Comparison of ENCODE assay signal across 26 cellular contexts in genomic region chr13:96849091-96849490, GRCh38.
"Had no signal": no experiment of that assay in that cellular context is flagged by ENCODE, and none has a peak within 500 bp of the region (broad histone marks: within the 10 kb centered on the region; RNA-seq: fewer than 3 reads in every experiment).

No MANE protein-coding gene starts in this region.

- ATAC-seq: stimulated activated effector memory CD8-positive, alpha-beta T cell treated with anti-CD3 and anti-CD28 coated beads, Interleukin-12 subunit alpha, Interleukin-12 subunit beta, amount 100 ng/mL, for 72 hours; stimulated activated memory B cell treated with anti-CD40 and anti-IgM and Interleukin-4, amounts not matched to agents 10 μg/mL and 1 μg/mL and 100 μg/mL, for 72 hours; stimulated activated naive B cell treated with anti-CD40 and anti-IgM and Interleukin-4, amounts not matched to agents 10 μg/mL and 1 μg/mL and 100 μg/mL, for 72 hours; stimulated activated naive CD8-positive, alpha-beta T cell treated with anti-CD3 and anti-CD28 coated beads, Interleukin-15, amount 100 ng/mL, for 72 hours; stimulated activated naive CD8-positive, alpha-beta T cell treated with anti-CD3 and anti-CD28 coated beads, Interleukin-15, Interleukin-2, amounts not matched to agents 100 U/mL and 50 U/mL, for 24 hours had no signal

- DNase-seq: stimulated activated CD4-positive, alpha-beta T cell treated with anti-CD3 and anti-CD28 coated beads, Interleukin-2, amount 100 ng/mL, for 48 hours; stimulated activated CD4-positive, alpha-beta T cell treated with anti-CD3 and anti-CD28 coated beads, Interleukin-4, amount 100 ng/mL, for 1 hour; stimulated activated CD4-positive, alpha-beta T cell treated with anti-CD3 and anti-CD28 coated beads, Interleukin-4, amount 100 ng/mL, for 24 hours; stimulated activated CD4-positive, alpha-beta T cell treated with anti-CD3 and anti-CD28 coated beads, Interleukin-4, amount 100 ng/mL, for 4 hours; stimulated activated CD8-positive, alpha-beta memory T cell treated with anti-CD3 and anti-CD28 coated beads, Interleukin-4, amount 100 ng/mL, for 48 hours; stimulated activated naive B cell treated with anti-CD40 and anti-IgM and Interleukin-4, amounts not matched to agents 10 μg/mL and 1 μg/mL and 100 μg/mL, for 72 hours; stimulated activated naive CD4-positive, alpha-beta T cell; stimulated activated naive CD4-positive, alpha-beta T cell treated with Interleukin-2 at 50 U/mL for 16 hours; stimulated activated naive CD8-positive, alpha-beta T cell treated with anti-CD3 and anti-CD28 coated beads, Interleukin-15, amount 100 ng/mL, for 72 hours; stimulated activated naive CD8-positive, alpha-beta T cell treated with anti-CD3 and anti-CD28 coated beads, Interleukin-15, Interleukin-2, amounts not matched to agents 100 U/mL and 50 U/mL, for 24 hours; stomach; substantia nigra; testis; thyroid gland; tibial artery; transverse colon; trophoblast cell; upper lobe of left lung; upper lobe of right lung; uterus had no signal

- H3K4me1 ChIP-seq: suprapubic skin, testis, tibial artery, tibial nerve, transverse colon, upper lobe of right lung, uterus, vagina had no signal

- H3K4me3 ChIP-seq: stomach, suprapubic skin, testis, thoracic aorta, thyroid gland, tibial artery, tibial nerve, transverse colon, upper lobe of left lung, upper lobe of right lung, uterus, vagina had no signal

- H3K36me3 ChIP-seq: stomach, suprapubic skin, thoracic aorta, thyroid gland, tibial artery, tibial nerve, transverse colon, upper lobe of left lung, upper lobe of right lung, uterus, vagina had no signal

- H3K9me3 ChIP-seq: suprapubic skin, testis, thoracic aorta, thyroid gland, tibial artery, tibial nerve, transverse colon, upper lobe of left lung, upper lobe of right lung, uterus, vagina had no signal

- H3K27ac ChIP-seq: suprapubic skin, testis, thoracic aorta, thyroid gland, tibial artery, tibial nerve, transverse colon, upper lobe of left lung, upper lobe of right lung, uterus, vagina had no signal

- H3K27me3 ChIP-seq: stomach, suprapubic skin, testis, thyroid gland, tibial artery, tibial nerve, transverse colon, upper lobe of left lung, upper lobe of right lung, uterus, vagina had no signal
